In genomic region chr7:158664406-158664805, GRCh38 we compare ENCODE assay signal across 19 cellular contexts. TPM values are rescaled to one million over a fixed set of nuclear protein-coding genes. Genes with fewer than 3 reads are reported as not detected.
DNase-seq lines count a peak whose midpoint lies in the region; ATAC-seq and TF ChIP-seq lines count a peak whose summit lies in the region.
"Had no signal": no experiment of that assay in that cellular context is flagged by ENCODE, and none has a peak within 500 bp of the region (broad histone marks: within the 10 kb centered on the region; RNA-seq: fewer than 3 reads in every experiment).

No MANE protein-coding gene starts in this region.

- no peak for TF ChIP-seq CTCF in natural killer cell (IDR thresholded peaks at IDR 0.05)

- no peak overlapping the region for H3K4me3 Mint-ChIP-seq in activated CD4-positive, alpha-beta T cell treated with anti-CD3 and anti-CD28 coated beads, Interleukin-2, amount 10 ng/mL, durations not matched to agents 24 days and 14 days
- H3K4me3 Mint-ChIP-seq in natural killer cell treated with Interleukin-12 subunit alpha and Interleukin-12 subunit beta and Interleukin-15 and Interleukin-18, amount 100 ng/mL, for 72 hours, result peak overlapping the region; percentile 2
- H3K4me3 Mint-ChIP-seq in natural killer cell, result no peak overlapping the region
- H3K4me3 Mint-ChIP-seq in activated CD4-positive, alpha-beta memory T cell treated with anti-CD3 and anti-CD28 coated beads, Interleukin-2, amount 10 ng/mL, durations not matched to agents 7 days and 5 days, result peak overlapping the region; percentile 11
- H3K4me3 Mint-ChIP-seq: CD8-positive, alpha-beta memory T cell; H9 had no signal

- peak; percentile 12 to 26 for DNase-seq in activated CD4-positive, alpha-beta T cell treated with anti-CD3 and anti-CD28 coated beads for 4 hours
- no peak for DNase-seq in activated CD4-positive, alpha-beta T cell treated with anti-CD3 and anti-CD28 coated beads, Interleukin-2, amount 10 ng/mL, durations not matched to agents 24 days and 14 days
- DNase-seq in natural killer cell treated with Interleukin-12 subunit alpha and Interleukin-12 subunit beta and Interleukin-15 and Interleukin-18, amount 100 ng/mL, for 72 hours (ENCODE audit: low spot score), result no peak
- no peak for DNase-seq in natural killer cell
- no peak for DNase-seq in activated CD4-positive, alpha-beta memory T cell treated with anti-CD3 and anti-CD28 coated beads, Interleukin-2, amount 10 ng/mL, durations not matched to agents 7 days and 5 days
- DNase-seq in nucleus accumbens (lab: John Stamatoyannopoulos, UW), result peak in 37 of 56 donors; percentile 3 to 85 (median 38)
- DNase-seq in midbrain (lab: John Stamatoyannopoulos, UW), result no peak
- DNase-seq in dermis blood vessel endothelial cell, result no peak
- DNase-seq: 8988T; CD8-positive, alpha-beta memory T cell; DMS79 treated with DMSO at 0.1 percent for 48 hours; H9; Kasumi-1; MM.1S; NCI-H1105 treated with DMSO at 0.1 percent for 48 hours; NCI-H187; NCI-H226; NCI-H524 treated with DMSO at 0.1 percent for 48 hours had no signal

- intact Hi-C loops in activated CD4-positive, alpha-beta T cell treated with anti-CD3 and anti-CD28 coated beads, Interleukin-2, amount 10 ng/mL, durations not matched to agents 24 days and 14 days (cut with micrococcal nuclease), result no loop called here
- intact Hi-C loops in natural killer cell (cut with micrococcal nuclease), result no loop called here

- H3K27me3 Mint-ChIP-seq in activated CD4-positive, alpha-beta T cell treated with anti-CD3 and anti-CD28 coated beads, Interleukin-2, amount 10 ng/mL, durations not matched to agents 24 days and 14 days, result no peaks in the 10 kb centered on the region
- H3K27me3 Mint-ChIP-seq in natural killer cell treated with Interleukin-12 subunit alpha and Interleukin-12 subunit beta and Interleukin-15 and Interleukin-18, amount 100 ng/mL, for 72 hours, result no peaks in the 10 kb centered on the region
- no peaks in the 10 kb centered on the region for H3K27me3 Mint-ChIP-seq in natural killer cell (ENCODE audit: low read depth in 2 of 2)
- no peaks in the 10 kb centered on the region for H3K27me3 Mint-ChIP-seq in activated CD4-positive, alpha-beta memory T cell treated with anti-CD3 and anti-CD28 coated beads, Interleukin-2, amount 10 ng/mL, durations not matched to agents 7 days and 5 days
- H3K27me3 Mint-ChIP-seq: CD8-positive, alpha-beta memory T cell had no signal

- H3K36me3 Mint-ChIP-seq in activated CD4-positive, alpha-beta T cell treated with anti-CD3 and anti-CD28 coated beads, Interleukin-2, amount 10 ng/mL, durations not matched to agents 24 days and 14 days (ENCODE audit: low read depth), result peaks cover 48% of the 10 kb centered on the region
- H3K36me3 Mint-ChIP-seq in natural killer cell treated with Interleukin-12 subunit alpha and Interleukin-12 subunit beta and Interleukin-15 and Interleukin-18, amount 100 ng/mL, for 72 hours, result peaks cover 26% of the 10 kb centered on the region
- H3K36me3 Mint-ChIP-seq in natural killer cell, result no peaks in the 10 kb centered on the region
- H3K36me3 Mint-ChIP-seq in activated CD4-positive, alpha-beta memory T cell treated with anti-CD3 and anti-CD28 coated beads, Interleukin-2, amount 10 ng/mL, durations not matched to agents 7 days and 5 days (ENCODE audit: low read depth), result peaks cover 67% of the 10 kb centered on the region

- CTCF ChIA-PET in activated CD4-positive, alpha-beta memory T cell treated with anti-CD3 and anti-CD28 coated beads, Interleukin-2, amount 10 ng/mL, durations not matched to agents 7 days and 5 days (lab: Charles Lee), result interaction anchor here (0.6 kb wide), 1 partner anchor 313 kb away, joined by 4 read pairs; no protein-coding TSS in a partner anchor

- POLR2A ChIA-PET in activated CD4-positive, alpha-beta memory T cell treated with anti-CD3 and anti-CD28 coated beads, Interleukin-2, amount 10 ng/mL, durations not matched to agents 7 days and 5 days (lab: Charles Lee), result interaction anchor here (0.7 to 1.8 kb wide), 2 partner anchors 14 to 25 kb away, joined by 3 to 6 read pairs; no protein-coding TSS in a partner anchor

- no peaks in the 10 kb centered on the region for H3K9me3 Mint-ChIP-seq in activated CD4-positive, alpha-beta T cell treated with anti-CD3 and anti-CD28 coated beads, Interleukin-2, amount 10 ng/mL, durations not matched to agents 24 days and 14 days
- no peaks in the 10 kb centered on the region for H3K9me3 Mint-ChIP-seq in natural killer cell treated with Interleukin-12 subunit alpha and Interleukin-12 subunit beta and Interleukin-15 and Interleukin-18, amount 100 ng/mL, for 72 hours
- no peaks in the 10 kb centered on the region for H3K9me3 Mint-ChIP-seq in natural killer cell
- H3K9me3 Mint-ChIP-seq in activated CD4-positive, alpha-beta memory T cell treated with anti-CD3 and anti-CD28 coated beads, Interleukin-2, amount 10 ng/mL, durations not matched to agents 7 days and 5 days, result no peaks in the 10 kb centered on the region
- H3K9me3 Mint-ChIP-seq: CD8-positive, alpha-beta memory T cell; H9 had no signal

- H3K27ac Mint-ChIP-seq in activated CD4-positive, alpha-beta T cell treated with anti-CD3 and anti-CD28 coated beads, Interleukin-2, amount 10 ng/mL, durations not matched to agents 24 days and 14 days, result no peak overlapping the region
- H3K27ac Mint-ChIP-seq in natural killer cell treated with Interleukin-12 subunit alpha and Interleukin-12 subunit beta and Interleukin-15 and Interleukin-18, amount 100 ng/mL, for 72 hours, result peak overlapping the region in 1 of 2 donors; percentile 32
- H3K27ac Mint-ChIP-seq in natural killer cell, result no peak overlapping the region
- peak overlapping the region; percentile 28 for H3K27ac Mint-ChIP-seq in activated CD4-positive, alpha-beta memory T cell treated with anti-CD3 and anti-CD28 coated beads, Interleukin-2, amount 10 ng/mL, durations not matched to agents 7 days and 5 days

- peaks cover 9% of the 10 kb centered on the region for H3K4me1 Mint-ChIP-seq in activated CD4-positive, alpha-beta T cell treated with anti-CD3 and anti-CD28 coated beads, Interleukin-2, amount 10 ng/mL, durations not matched to agents 24 days and 14 days
- H3K4me1 Mint-ChIP-seq in natural killer cell treated with Interleukin-12 subunit alpha and Interleukin-12 subunit beta and Interleukin-15 and Interleukin-18, amount 100 ng/mL, for 72 hours (ENCODE audit: low read depth in 2 of 2), result peaks cover 12 to 20% of the 10 kb centered on the region in 2 donors
- H3K4me1 Mint-ChIP-seq in natural killer cell, result peaks cover 7 to 12% of the 10 kb centered on the region in 2 donors
- H3K4me1 Mint-ChIP-seq in activated CD4-positive, alpha-beta memory T cell treated with anti-CD3 and anti-CD28 coated beads, Interleukin-2, amount 10 ng/mL, durations not matched to agents 7 days and 5 days, result peaks cover 37% of the 10 kb centered on the region
- H3K4me1 Mint-ChIP-seq: H9 had no signal

- no peak for ATAC-seq in natural killer cell treated with Interleukin-12 subunit alpha and Interleukin-12 subunit beta and Interleukin-15 and Interleukin-18, amount 100 ng/mL, for 72 hours
- no peak for ATAC-seq in natural killer cell
- ATAC-seq: Panc1 had no signal

RNA-seq across cellular contexts. Expression of gene NCAPG2, which starts 40.2 kb away (rescaled TPM):
- total RNA-seq in activated CD4-positive, alpha-beta T cell treated with anti-CD3 and anti-CD28 coated beads, Interleukin-2, amount 10 ng/mL, durations not matched to agents 24 days and 14 days, result 94.6 and 96.3 TPM in 2 replicates
- total RNA-seq in natural killer cell treated with Interleukin-12 subunit alpha and Interleukin-12 subunit beta and Interleukin-15 and Interleukin-18, amount 100 ng/mL, for 72 hours, result 100 to 1,000 TPM in 1 of 2 donors, 10 to 100 TPM in 1; 45.0 to 117 TPM
- total RNA-seq in natural killer cell, result 10 to 100 TPM in 2 of 3 donors, 1 to 10 TPM in 1; 8.8 to 14.8 (median 14.1) TPM
- 100 to 1,000 TPM; 151 TPM for total RNA-seq in activated CD4-positive, alpha-beta memory T cell treated with anti-CD3 and anti-CD28 coated beads, Interleukin-2, amount 10 ng/mL, durations not matched to agents 7 days and 5 days
- 12.4 and 46.8 TPM in 2 replicates for total RNA-seq in dermis blood vessel endothelial cell

Comparison
In these comparisons a context has a peak if more than half of its experiments do, and no peak if none do; other contexts are left out.
1. DNase-seq: peak in activated CD4-positive, alpha-beta T cell treated with anti-CD3 and anti-CD28 coated beads for 4 hours (2 of 2) and nucleus accumbens (37 of 56); none in activated CD4-positive, alpha-beta T cell treated with anti-CD3 and anti-CD28 coated beads, Interleukin-2, amount 10 ng/mL, durations not matched to agents 24 days and 14 days (single experiment), natural killer cell treated with Interleukin-12 subunit alpha and Interleukin-12 subunit beta and Interleukin-15 and Interleukin-18, amount 100 ng/mL, for 72 hours (single experiment), natural killer cell (single experiment), activated CD4-positive, alpha-beta memory T cell treated with anti-CD3 and anti-CD28 coated beads, Interleukin-2, amount 10 ng/mL, durations not matched to agents 7 days and 5 days (single experiment), midbrain (single experiment) and dermis blood vessel endothelial cell (single experiment).
2. H3K4me3 Mint-ChIP-seq: peak in natural killer cell treated with Interleukin-12 subunit alpha and Interleukin-12 subunit beta and Interleukin-15 and Interleukin-18, amount 100 ng/mL, for 72 hours (single experiment) and activated CD4-positive, alpha-beta memory T cell treated with anti-CD3 and anti-CD28 coated beads, Interleukin-2, amount 10 ng/mL, durations not matched to agents 7 days and 5 days (single experiment); none in activated CD4-positive, alpha-beta T cell treated with anti-CD3 and anti-CD28 coated beads, Interleukin-2, amount 10 ng/mL, durations not matched to agents 24 days and 14 days (single experiment) and natural killer cell (single experiment).